Comparison of ENCODE assay signal across 33 cellular contexts in genomic region chr7:84003191-84003590, GRCh38.
"Had no signal": no experiment of that assay in that cellular context is flagged by ENCODE, and none has a peak within 500 bp of the region (broad histone marks: within the 10 kb centered on the region; RNA-seq: fewer than 3 reads in every experiment).

No MANE protein-coding gene starts in this region.

- H3K27ac ChIP-seq: ascending aorta, breast epithelium, cardiac muscle cell, colonic mucosa, epithelial cell of prostate, esophagus squamous epithelium, gastroesophageal sphincter, heart right ventricle, WERI-Rb-1 had no signal

- H3K4me1 ChIP-seq: ascending aorta, breast epithelium, colonic mucosa, esophagus squamous epithelium, gastroesophageal sphincter, heart right ventricle had no signal

- H3K27me3 ChIP-seq: ascending aorta, breast epithelium, cardiac muscle cell, colonic mucosa, esophagus squamous epithelium, gastroesophageal sphincter, heart right ventricle had no signal

- H3K4me3 ChIP-seq: ascending aorta, breast epithelium, cardiac muscle cell, colonic mucosa, esophagus squamous epithelium, gastroesophageal sphincter, heart right ventricle had no signal

- H3K27ac Mint-ChIP-seq: activated CD4-positive, alpha-beta memory T cell treated with anti-CD3 and anti-CD28 coated beads for 36 hours; activated CD4-positive, alpha-beta T cell treated with anti-CD3 and anti-CD28 coated beads for 36 hours; activated CD4-positive, alpha-beta T cell treated with anti-CD3 and anti-CD28 coated beads, Interleukin-2, amount 10 ng/mL, durations not matched to agents 24 days and 14 days; activated CD8-positive, alpha-beta memory T cell treated with anti-CD3 and anti-CD28 coated beads, Interleukin-2, amount 10 ng/mL, durations not matched to agents 7 days and 5 days; activated CD8-positive, alpha-beta T cell treated with anti-CD3 and anti-CD28 coated beads, Interleukin-2, amount 10 ng/mL, durations not matched to agents 7 days and 5 days; activated naive CD4-positive, alpha-beta T cell treated with anti-CD3 and anti-CD28 coated beads, Interleukin-2, amount 10 ng/mL, durations not matched to agents 7 days and 5 days; activated naive CD4-positive, alpha-beta T cell treated with anti-CD3 and anti-CD28 coated beads, Interleukin-2, amount 50 U/mL, for 72 hours; activated naive CD8-positive, alpha-beta T cell treated with anti-CD3 and anti-CD28 coated beads, Interleukin-2, amount 10 ng/mL, durations not matched to agents 7 days and 5 days; activated T-helper 1 cell treated with anti-CD3 and anti-CD28 coated beads, Interleukin-12 subunit alpha, Interleukin-12 subunit beta, Interleukin-2, Interleukin-4 antibody, amounts not matched to agents 30 ng/mL and 10 ng/mL and 1 ng/mL, durations not matched to agents 14 hours and 24 hours and 36 hours; brain; T-helper 17 cell; T-helper 2 cell treated with Interferon-gamma antibody and Interleukin-4, amounts not matched to agents 5 μg/mL and 100 μg/mL, for 36 hours had no signal

- H3K27me3 Mint-ChIP-seq: activated CD4-positive, alpha-beta memory T cell treated with anti-CD3 and anti-CD28 coated beads for 36 hours; activated CD4-positive, alpha-beta T cell treated with anti-CD3 and anti-CD28 coated beads for 36 hours; activated CD4-positive, alpha-beta T cell treated with anti-CD3 and anti-CD28 coated beads, Interleukin-2, amount 10 ng/mL, durations not matched to agents 24 days and 14 days; activated CD8-positive, alpha-beta memory T cell treated with anti-CD3 and anti-CD28 coated beads, Interleukin-2, amount 10 ng/mL, durations not matched to agents 7 days and 5 days; activated naive CD4-positive, alpha-beta T cell treated with anti-CD3 and anti-CD28 coated beads, Interleukin-2, amount 10 ng/mL, durations not matched to agents 7 days and 5 days; activated naive CD8-positive, alpha-beta T cell treated with anti-CD3 and anti-CD28 coated beads, Interleukin-2, amount 10 ng/mL, durations not matched to agents 7 days and 5 days; brain; T-helper 17 cell had no signal

- ATAC-seq: activated CD4-positive, alpha-beta T cell treated with anti-CD3 and anti-CD28 coated beads for 36 hours; activated CD8-positive, alpha-beta memory T cell treated with anti-CD3 and anti-CD28 coated beads, Interleukin-2, amount 10 ng/mL, durations not matched to agents 7 days and 5 days; activated CD8-positive, alpha-beta T cell treated with anti-CD3 and anti-CD28 coated beads, Interleukin-2, amount 10 ng/mL, durations not matched to agents 7 days and 5 days; activated naive CD4-positive, alpha-beta T cell treated with anti-CD3 and anti-CD28 coated beads, Interleukin-2, amount 50 U/mL, for 72 hours; gastroesophageal sphincter; heart right ventricle; T-helper 17 cell had no signal

- H3K9me3 ChIP-seq: ascending aorta, breast epithelium, colonic mucosa, esophagus squamous epithelium, gastroesophageal sphincter, heart right ventricle had no signal

- H3K9me3 Mint-ChIP-seq: activated CD4-positive, alpha-beta memory T cell treated with anti-CD3 and anti-CD28 coated beads for 36 hours; activated CD4-positive, alpha-beta T cell treated with anti-CD3 and anti-CD28 coated beads, Interleukin-2, amount 10 ng/mL, durations not matched to agents 24 days and 14 days; activated naive CD4-positive, alpha-beta T cell treated with anti-CD3 and anti-CD28 coated beads, Interleukin-2, amount 10 ng/mL, durations not matched to agents 7 days and 5 days; activated naive CD4-positive, alpha-beta T cell treated with anti-CD3 and anti-CD28 coated beads, Interleukin-2, amount 50 U/mL, for 72 hours; activated naive CD8-positive, alpha-beta T cell treated with anti-CD3 and anti-CD28 coated beads, Interleukin-2, amount 10 ng/mL, durations not matched to agents 7 days and 5 days; activated T-helper 1 cell treated with anti-CD3 and anti-CD28 coated beads, Interleukin-12 subunit alpha, Interleukin-12 subunit beta, Interleukin-2, Interleukin-4 antibody, amounts not matched to agents 30 ng/mL and 10 ng/mL and 1 ng/mL, durations not matched to agents 14 hours and 24 hours and 36 hours; brain; T-helper 2 cell treated with Interferon-gamma antibody and Interleukin-4, amounts not matched to agents 5 μg/mL and 100 μg/mL, for 36 hours had no signal

- H3K4me3 Mint-ChIP-seq: activated CD4-positive, alpha-beta memory T cell treated with anti-CD3 and anti-CD28 coated beads for 36 hours; activated CD4-positive, alpha-beta T cell treated with anti-CD3 and anti-CD28 coated beads for 36 hours; activated CD4-positive, alpha-beta T cell treated with anti-CD3 and anti-CD28 coated beads, Interleukin-2, amount 10 ng/mL, durations not matched to agents 24 days and 14 days; activated CD8-positive, alpha-beta memory T cell treated with anti-CD3 and anti-CD28 coated beads, Interleukin-2, amount 10 ng/mL, durations not matched to agents 7 days and 5 days; activated CD8-positive, alpha-beta T cell treated with anti-CD3 and anti-CD28 coated beads, Interleukin-2, amount 10 ng/mL, durations not matched to agents 7 days and 5 days; activated naive CD4-positive, alpha-beta T cell treated with anti-CD3 and anti-CD28 coated beads, Interleukin-2, amount 10 ng/mL, durations not matched to agents 7 days and 5 days; activated naive CD8-positive, alpha-beta T cell treated with anti-CD3 and anti-CD28 coated beads, Interleukin-2, amount 10 ng/mL, durations not matched to agents 7 days and 5 days; activated T-helper 1 cell treated with anti-CD3 and anti-CD28 coated beads, Interleukin-12 subunit alpha, Interleukin-12 subunit beta, Interleukin-2, Interleukin-4 antibody, amounts not matched to agents 30 ng/mL and 10 ng/mL and 1 ng/mL, durations not matched to agents 14 hours and 24 hours and 36 hours; brain; T-helper 17 cell; T-helper 2 cell treated with Interferon-gamma antibody and Interleukin-4, amounts not matched to agents 5 μg/mL and 100 μg/mL, for 36 hours had no signal

- H3K36me3 Mint-ChIP-seq: activated CD4-positive, alpha-beta memory T cell treated with anti-CD3 and anti-CD28 coated beads for 36 hours; activated CD8-positive, alpha-beta memory T cell treated with anti-CD3 and anti-CD28 coated beads, Interleukin-2, amount 10 ng/mL, durations not matched to agents 7 days and 5 days; activated naive CD4-positive, alpha-beta T cell treated with anti-CD3 and anti-CD28 coated beads, Interleukin-2, amount 10 ng/mL, durations not matched to agents 7 days and 5 days; activated naive CD4-positive, alpha-beta T cell treated with anti-CD3 and anti-CD28 coated beads, Interleukin-2, amount 50 U/mL, for 72 hours; activated naive CD8-positive, alpha-beta T cell treated with anti-CD3 and anti-CD28 coated beads, Interleukin-2, amount 10 ng/mL, durations not matched to agents 7 days and 5 days had no signal

- DNase-seq: activated CD4-positive, alpha-beta memory T cell treated with anti-CD3 and anti-CD28 coated beads for 36 hours; activated CD4-positive, alpha-beta T cell treated with anti-CD3 and anti-CD28 coated beads for 36 hours; activated CD4-positive, alpha-beta T cell treated with anti-CD3 and anti-CD28 coated beads, Interleukin-2, amount 10 ng/mL, durations not matched to agents 24 days and 14 days; activated CD4-positive, CD25-positive, alpha-beta regulatory T cell; activated CD4-positive, CD25-positive, alpha-beta regulatory T cell treated with anti-CD3 and anti-CD28 coated beads, Interleukin-2, amount 50 U/mL, for 72 hours; activated CD8-positive, alpha-beta memory T cell treated with anti-CD3 and anti-CD28 coated beads, Interleukin-2, amount 10 ng/mL, durations not matched to agents 7 days and 5 days; activated CD8-positive, alpha-beta memory T cell treated with anti-CD3 and anti-CD28 coated beads, Interleukin-2, amount 50 U/mL, for 4 hours; activated CD8-positive, alpha-beta T cell treated with anti-CD3 and anti-CD28 coated beads, Interleukin-2, amount 10 ng/mL, durations not matched to agents 7 days and 5 days; activated gamma-delta T cell; activated naive CD4-positive, alpha-beta T cell; activated naive CD4-positive, alpha-beta T cell treated with anti-CD3 and anti-CD28 coated beads, Interleukin-2, amount 10 ng/mL, durations not matched to agents 7 days and 5 days; activated naive CD8-positive, alpha-beta T cell treated with anti-CD3 and anti-CD28 coated beads, Interleukin-2, amount 10 ng/mL, durations not matched to agents 7 days and 5 days; activated T-cell treated with anti-CD3 and anti-CD28 coated beads, Interleukin-2, amount 50 U/mL, for 1 hour; activated T-cell treated with anti-CD3 and anti-CD28 coated beads, Interleukin-2, amount 50 U/mL, for 48 hours; central memory CD4-positive, alpha-beta T cell; cerebellar nuclear complex; colonic mucosa; effector CD8-positive, alpha-beta T cell; esophagus squamous epithelium; foreskin melanocyte; heart right ventricle; T-helper 17 cell; T1000; WERI-Rb-1 had no signal

- H3K36me3 ChIP-seq: ascending aorta, breast epithelium, colonic mucosa, esophagus squamous epithelium, heart right ventricle, WERI-Rb-1 had no signal

- H3K4me1 Mint-ChIP-seq: activated CD4-positive, alpha-beta T cell treated with anti-CD3 and anti-CD28 coated beads for 36 hours; activated CD4-positive, alpha-beta T cell treated with anti-CD3 and anti-CD28 coated beads, Interleukin-2, amount 10 ng/mL, durations not matched to agents 24 days and 14 days; activated CD8-positive, alpha-beta memory T cell treated with anti-CD3 and anti-CD28 coated beads, Interleukin-2, amount 10 ng/mL, durations not matched to agents 7 days and 5 days; activated naive CD4-positive, alpha-beta T cell treated with anti-CD3 and anti-CD28 coated beads, Interleukin-2, amount 10 ng/mL, durations not matched to agents 7 days and 5 days; activated naive CD8-positive, alpha-beta T cell treated with anti-CD3 and anti-CD28 coated beads, Interleukin-2, amount 10 ng/mL, durations not matched to agents 7 days and 5 days; brain; T-helper 17 cell had no signal
